28 cellular contexts compared by ENCODE assay signal in the genomic region with DNA sequence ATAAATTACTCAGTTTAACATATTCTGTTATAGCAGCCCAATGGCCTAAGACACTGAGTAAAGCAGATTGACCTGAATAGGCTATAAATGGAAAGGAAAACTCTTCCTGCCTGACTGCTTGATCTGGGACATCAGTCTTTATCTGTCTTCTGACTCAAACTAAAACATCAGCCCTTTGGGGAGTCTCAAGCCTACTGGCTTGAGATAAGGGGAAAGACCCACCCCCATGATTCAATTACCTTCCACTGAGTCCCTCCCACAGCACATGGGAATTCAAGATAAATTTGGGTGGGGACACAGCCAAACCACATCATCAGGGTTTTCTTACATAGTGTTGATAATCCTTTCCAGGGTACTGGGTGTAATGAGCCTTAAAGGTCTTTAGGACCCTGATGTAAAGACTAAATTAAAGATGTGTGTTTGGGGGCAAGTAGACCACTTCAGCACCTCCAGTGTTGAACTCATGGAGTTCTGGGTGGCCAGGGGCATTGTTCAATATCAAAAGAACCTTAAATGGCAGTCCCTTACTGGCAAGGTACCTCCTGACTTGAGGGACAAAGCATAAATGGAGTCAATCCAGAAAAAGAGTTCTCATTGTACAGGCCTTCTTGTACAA.
"Had no signal": no experiment of that assay in that cellular context is flagged by ENCODE, and none has a peak within 500 bp of the region (broad histone marks: within the 10 kb centered on the region; RNA-seq: fewer than 3 reads in every experiment).

No MANE protein-coding gene starts in this region.

- H3K4me3 ChIP-seq: ascending aorta, coronary artery, dorsolateral prefrontal cortex, esophagus muscularis mucosa, gastrocnemius medialis, heart right ventricle, hepatocyte had no signal

- H2AFZ ChIP-seq: hepatocyte had no signal

- ATAC-seq: activated CD4-positive, alpha-beta T cell treated with anti-CD3 and anti-CD28 coated beads for 36 hours; activated naive CD4-positive, alpha-beta T cell treated with anti-CD3 and anti-CD28 coated beads, Interleukin-2, amount 50 U/mL, for 72 hours; activated T-cell treated with anti-CD3 and anti-CD28 coated beads, Interleukin-2, amount 50 U/mL, for 72 hours; foreskin keratinocyte; gastrocnemius medialis; heart right ventricle; T-helper 17 cell had no signal

- H3K9me3 ChIP-seq: ascending aorta, esophagus muscularis mucosa, gastrocnemius medialis had no signal

- H3K27ac ChIP-seq: ascending aorta, brain microvascular endothelial cell, coronary artery, dorsolateral prefrontal cortex, esophagus muscularis mucosa, foreskin keratinocyte, gastrocnemius medialis, heart right ventricle, hepatocyte had no signal

- H3K4me1 ChIP-seq: ascending aorta, esophagus muscularis mucosa, foreskin keratinocyte, gastrocnemius medialis had no signal

- H3K36me3 ChIP-seq: ascending aorta, brain microvascular endothelial cell, esophagus muscularis mucosa, gastrocnemius medialis, heart right ventricle had no signal

- H3K79me2 ChIP-seq: hepatocyte had no signal

- H3K27me3 ChIP-seq: ascending aorta, brain microvascular endothelial cell, dorsolateral prefrontal cortex, esophagus muscularis mucosa, foreskin keratinocyte, gastrocnemius medialis, heart right ventricle, hepatocyte had no signal

- H3K4me2 ChIP-seq: hepatocyte had no signal

- DNase-seq: activated CD4-positive, alpha-beta memory T cell treated with anti-CD3 and anti-CD28 coated beads, Interleukin-2, amount 10 ng/mL, durations not matched to agents 7 days and 5 days; activated CD4-positive, alpha-beta T cell treated with anti-CD3 and anti-CD28 coated beads for 36 hours; activated CD4-positive, alpha-beta T cell treated with anti-CD3 and anti-CD28 coated beads, Interleukin-2, amount 10 ng/mL, durations not matched to agents 24 days and 14 days; activated CD4-positive, CD25-positive, alpha-beta regulatory T cell; activated CD4-positive, CD25-positive, alpha-beta regulatory T cell treated with anti-CD3 and anti-CD28 coated beads, Interleukin-2, amount 50 U/mL, for 72 hours; activated CD8-positive, alpha-beta memory T cell treated with anti-CD3 and anti-CD28 coated beads, Interleukin-2, amount 50 U/mL, for 48 hours; activated gamma-delta T cell; activated naive CD4-positive, alpha-beta T cell; activated naive CD4-positive, alpha-beta T cell treated with anti-CD3 and anti-CD28 coated beads, Interleukin-2, amount 10 ng/mL, durations not matched to agents 7 days and 5 days; activated naive CD8-positive, alpha-beta T cell treated with anti-CD3 and anti-CD28 coated beads, Interleukin-2, amount 10 ng/mL, durations not matched to agents 7 days and 5 days; activated T-cell treated with anti-CD3 and anti-CD28 coated beads for 4 hours; activated T-cell treated with anti-CD3 and anti-CD28 coated beads, Interleukin-2, amount 50 U/mL, for 24 hours; activated T-cell treated with anti-CD3 and anti-CD28 coated beads, Interleukin-2, amount 50 U/mL, for 72 hours; brain microvascular endothelial cell; dorsolateral prefrontal cortex; effector memory CD4-positive, alpha-beta T cell; endodermal cell; foreskin keratinocyte; gastrocnemius medialis; heart right ventricle; T-helper 1 cell; T-helper 17 cell; T1000 had no signal
